Comparison of ENCODE assay signal across 8 cellular contexts in genomic region chr1:32063261-32063681, GRCh38. TPM values are rescaled to one million over a fixed set of nuclear protein-coding genes. Genes with fewer than 3 reads are reported as not detected.
DNase-seq lines count a peak whose midpoint lies in the region; ATAC-seq and TF ChIP-seq lines count a peak whose summit lies in the region.

No MANE protein-coding gene starts in this region.

- H2AFZ ChIP-seq in trophoblast cell (ENCODE audit: insufficient read depth, low read length, poor library complexity): no peak overlapping the region

- no peak overlapping the region for H3K4me3 ChIP-seq in WERI-Rb-1 (ENCODE audit: low read depth, low read length)
- H3K4me3 ChIP-seq in trophoblast cell (ENCODE audit: low read depth, low read length): no peak overlapping the region

- H3K9me3 ChIP-seq in WERI-Rb-1 (ENCODE audit: severe bottlenecking) (no peaks in the 10 kb centered on the region), trophoblast cell (ENCODE audit: insufficient read depth, low read depth, low read length) (no peaks in the 10 kb centered on the region)

- no peak overlapping the region for H2BK12ac ChIP-seq in trophoblast cell (ENCODE audit: low read length)

- no peak overlapping the region for H3K4ac ChIP-seq in trophoblast cell (ENCODE audit: low read depth, low read length)

- no peak overlapping the region for H3K18ac ChIP-seq in trophoblast cell (ENCODE audit: low read length)

- H3K36me3 ChIP-seq in WERI-Rb-1 (peaks cover 48% of the 10 kb centered on the region), trophoblast cell (ENCODE audit: control insufficient read depth in 1 of 2, insufficient read depth in 2 of 2, low read length in 2 of 2) (peaks cover 11 to 36% of the 10 kb centered on the region in 2 experiments)

- H4K12ac ChIP-seq in trophoblast cell (ENCODE audit: low read depth, low read length): no peak overlapping the region

- peak; percentile 56 for ATAC-seq in foreskin keratinocyte

- peaks cover 8% of the 10 kb centered on the region for H3K79me1 ChIP-seq in trophoblast cell (ENCODE audit: low read length)

- H3K79me2 ChIP-seq in trophoblast cell (ENCODE audit: control insufficient read depth, insufficient read depth, low read length, poor library complexity): no peaks in the 10 kb centered on the region

- H3K27ac Mint-ChIP-seq in activated naive CD4-positive, alpha-beta T cell treated with anti-CD3 and anti-CD28 coated beads, Interleukin-2, amount 50 U/mL, for 24 hours: peak overlapping the region; percentile 14

- H4K91ac ChIP-seq in trophoblast cell (ENCODE audit: low read depth, low read length): peak overlapping the region; percentile 21

- no peak overlapping the region for H3K4me3 Mint-ChIP-seq in activated naive CD4-positive, alpha-beta T cell treated with anti-CD3 and anti-CD28 coated beads, Interleukin-2, amount 50 U/mL, for 24 hours

- H2AK5ac ChIP-seq in trophoblast cell (ENCODE audit: low read length): peak overlapping the region; percentile 7

- peaks cover 10% of the 10 kb centered on the region for H3K4me1 ChIP-seq in foreskin keratinocyte
- H3K4me1 ChIP-seq in trophoblast cell (ENCODE audit: control insufficient read depth in 1 of 2, insufficient read depth in 2 of 2, low read length in 2 of 2): peaks cover 8 to 10% of the 10 kb centered on the region in 2 experiments

- peaks cover 20% of the 10 kb centered on the region for H3K4me1 Mint-ChIP-seq in activated naive CD4-positive, alpha-beta T cell treated with anti-CD3 and anti-CD28 coated beads, Interleukin-2, amount 50 U/mL, for 24 hours

- peak overlapping the region; percentile 82 for H3K27ac ChIP-seq in WERI-Rb-1
- H3K27ac ChIP-seq in foreskin keratinocyte: no peak overlapping the region
- peak overlapping the region; percentile 72 for H3K27ac ChIP-seq in trophoblast cell (ENCODE audit: low read depth, low read length)

- no peak for DNase-seq in activated naive CD4-positive, alpha-beta T cell treated with Interleukin-2 at 50 U/mL for 16 hours
- DNase-seq in NCI-H1417 treated with DMSO at 0.1 percent for 48 hours (lab: John Stamatoyannopoulos, UW): peak; percentile 26
- DNase-seq in WERI-Rb-1: peak; percentile 28
- DNase-seq in foreskin keratinocyte: peak; percentile 21 to 56
- DNase-seq in trophoblast cell: peak in 1 of 2 donors; percentile 65
- no peak for DNase-seq in stimulated activated CD4-positive, alpha-beta T cell treated with anti-CD3 and anti-CD28 coated beads, Interleukin-4, amount 100 ng/mL, for 1 hour
- no peak for DNase-seq in stimulated activated CD4-positive, alpha-beta T cell treated with anti-CD3 and anti-CD28 coated beads, Interleukin-2, amount 100 ng/mL, for 24 hours

- H3K27me3 ChIP-seq in WERI-Rb-1 (ENCODE audit: insufficient read depth, low read depth, severe bottlenecking) (no peaks in the 10 kb centered on the region), foreskin keratinocyte (no peaks in the 10 kb centered on the region), trophoblast cell (ENCODE audit: insufficient read depth, low read length) (no peaks in the 10 kb centered on the region)

- TF ChIP-seq CTCF in WERI-Rb-1 (IDR thresholded peaks at IDR 0.05; ENCODE audit: low read depth, low read length) (peak; percentile 35; the same call in 1 of the 2 replicates), foreskin keratinocyte (conservative IDR thresholded peaks at IDR 0.05) (peak; percentile 70)

- no peak overlapping the region for H4K8ac ChIP-seq in trophoblast cell (ENCODE audit: low read depth, low read length)

- H3K9ac ChIP-seq in trophoblast cell (ENCODE audit: low read length): no peak overlapping the region

- no peak overlapping the region for H3K4me2 ChIP-seq in trophoblast cell (ENCODE audit: low read length)

- no peak overlapping the region for H2BK120ac ChIP-seq in trophoblast cell (ENCODE audit: insufficient read depth, low read length, poor library complexity)

- no peaks in the 10 kb centered on the region for H3K27me3 Mint-ChIP-seq in activated naive CD4-positive, alpha-beta T cell treated with anti-CD3 and anti-CD28 coated beads, Interleukin-2, amount 50 U/mL, for 24 hours

- no peak overlapping the region for H3K23ac ChIP-seq in trophoblast cell (ENCODE audit: low read length)

- no peaks in the 10 kb centered on the region for H3K9me3 Mint-ChIP-seq in activated naive CD4-positive, alpha-beta T cell treated with anti-CD3 and anti-CD28 coated beads, Interleukin-2, amount 50 U/mL, for 24 hours

- peaks cover 6% of the 10 kb centered on the region for H3K36me3 Mint-ChIP-seq in activated naive CD4-positive, alpha-beta T cell treated with anti-CD3 and anti-CD28 coated beads, Interleukin-2, amount 50 U/mL, for 24 hours

- no CpG with 5 or more reads among the region's 1 CpG for WGBS in trophoblast cell (ENCODE audit: extremely low coverage, insufficient coverage, insufficient read length)

- H2BK5ac ChIP-seq in trophoblast cell (ENCODE audit: low read depth, low read length, poor library complexity): no peak overlapping the region

- H3K14ac ChIP-seq in trophoblast cell (ENCODE audit: low read length): peak overlapping the region; percentile 21

RNA-seq across cellular contexts. Expression of gene TMEM39B, which starts 9.5 kb away (rescaled TPM):
- total RNA-seq in foreskin keratinocyte: 10.1 and 11.4 TPM in 2 replicates
- 15.8 and 17.2 TPM in 2 replicates for polyA plus RNA-seq in foreskin keratinocyte
- 10.1 and 11.0 TPM in 2 replicates for polyA plus RNA-seq in trophoblast cell (2013)

RNA-seq across cellular contexts. Expression of gene KPNA6, which starts 44.6 kb away (rescaled TPM):
- total RNA-seq in foreskin keratinocyte: 58.2 and 58.9 TPM in 2 replicates
- polyA plus RNA-seq in foreskin keratinocyte: 15.1 and 17.7 TPM in 2 replicates
- polyA plus RNA-seq in trophoblast cell (2013): 32.5 and 34.1 TPM in 2 replicates

RNA-seq across cellular contexts. Expression of gene KHDRBS1, which starts 49.6 kb away (rescaled TPM):
- total RNA-seq in foreskin keratinocyte: 120 and 121 TPM in 2 replicates
- polyA plus RNA-seq in foreskin keratinocyte: 81.2 and 92.5 TPM in 2 replicates
- polyA plus RNA-seq in trophoblast cell (2013): 145 and 147 TPM in 2 replicates

Comparison
In these comparisons a context has a peak if more than half of its experiments do, and no peak if none do; other contexts are left out.
1. DNase-seq: peak in NCI-H1417 treated with DMSO at 0.1 percent for 48 hours (single experiment), WERI-Rb-1 (single experiment) and foreskin keratinocyte (2 of 2); none in activated naive CD4-positive, alpha-beta T cell treated with Interleukin-2 at 50 U/mL for 16 hours (single experiment), stimulated activated CD4-positive, alpha-beta T cell treated with anti-CD3 and anti-CD28 coated beads, Interleukin-4, amount 100 ng/mL, for 1 hour (single experiment) and stimulated activated CD4-positive, alpha-beta T cell treated with anti-CD3 and anti-CD28 coated beads, Interleukin-2, amount 100 ng/mL, for 24 hours (0 of 2).